12 cellular contexts compared by ENCODE assay signal in genomic region chr16:10122546-10122945, GRCh38. TPM values are rescaled to one million over a fixed set of nuclear protein-coding genes. Genes with fewer than 3 reads are reported as not detected.
DNase-seq lines count a peak whose midpoint lies in the region; ATAC-seq, FAIRE-seq and TF ChIP-seq lines count a peak whose summit lies in the region.
"Had no signal": no experiment of that assay in that cellular context is flagged by ENCODE, and none has a peak within 500 bp of the region (broad histone marks: within the 10 kb centered on the region; RNA-seq: fewer than 3 reads in every experiment).

No MANE protein-coding gene starts in this region.

- WGBS in GM12878 (ENCODE audit: insufficient coverage, insufficient replicate concordance, low lambda C conversion rate, missing lambda C conversion rate), result 32% methylated on average over 6 of the region's 6 CpGs
- no CpG with 5 or more reads among the region's 6 CpGs for WGBS in mesendoderm (ENCODE audit: extremely low coverage, insufficient coverage, low lambda C conversion rate)
- WGBS in lower leg skin, 2 donors, result 22 to 27% methylated on average over 6 of the region's 6 CpGs

- TF ChIP-seq EP300 in GM12878 (IDR thresholded peaks at IDR 0.05; ENCODE audit: borderline replicate concordance in 1 of 2, control insufficient read depth in 1 of 2, low read depth in 2 of 2, low read length in 2 of 2), result no peak

- no peak overlapping the region for H2BK5ac ChIP-seq in mesendoderm (ENCODE audit: low read length)

- H3K4me3 Mint-ChIP-seq in activated CD4-positive, alpha-beta memory T cell treated with anti-CD3 and anti-CD28 coated beads for 36 hours, result no peak overlapping the region
- H3K4me3 Mint-ChIP-seq: activated naive CD4-positive, alpha-beta T cell treated with anti-CD3 and anti-CD28 coated beads for 36 hours had no signal

- peak; percentile 21; the same call in 1 of the 3 replicates for ATAC-seq in GM12878
- ATAC-seq in HG03097 (IDR thresholded peaks at IDR 0.05; ENCODE audit: low FRiP score, unreplicated experiment), result no peak
- no peak for ATAC-seq in GM21737 (IDR thresholded peaks at IDR 0.05; ENCODE audit: unreplicated experiment)

- DNase-seq in Daoy (ENCODE audit: low read depth), result peak; percentile 42
- peak; percentile 17 for DNase-seq in Jurkat, Clone E6-1 (ENCODE audit: low read depth, low spot score)
- DNase-seq in GM12878 (ENCODE audit: low read depth, low spot score), result no peak
- peak; percentile 23 for DNase-seq in mesendoderm
- no peak for DNase-seq in lower leg skin (ENCODE audit: low spot score in 2 of 2)
- DNase-seq in activated CD4-positive, alpha-beta memory T cell treated with anti-CD3 and anti-CD28 coated beads for 36 hours, result no peak
- DNase-seq: activated CD4-positive, CD25-positive, alpha-beta regulatory T cell treated with anti-CD3 and anti-CD28 coated beads, Interleukin-2, amount 50 U/mL, for 72 hours; activated naive CD4-positive, alpha-beta T cell treated with anti-CD3 and anti-CD28 coated beads for 36 hours; islet precursor cell had no signal

- H3K36me3 ChIP-seq in GM12878 (ENCODE audit: control insufficient read depth in 2 of 2, insufficient read depth in 2 of 2, low read length in 1 of 2), result no peaks in the 10 kb centered on the region; a peak in 1 of 4 replicates
- no peaks in the 10 kb centered on the region for H3K36me3 ChIP-seq in mesendoderm (ENCODE audit: control insufficient read depth, insufficient read depth, low read length)

- H3K9me3 Mint-ChIP-seq in activated CD4-positive, alpha-beta memory T cell treated with anti-CD3 and anti-CD28 coated beads for 36 hours, result peaks cover 2% of the 10 kb centered on the region
- H3K9me3 Mint-ChIP-seq: activated naive CD4-positive, alpha-beta T cell treated with anti-CD3 and anti-CD28 coated beads for 36 hours had no signal

- no peak overlapping the region for H3K27ac Mint-ChIP-seq in activated CD4-positive, alpha-beta memory T cell treated with anti-CD3 and anti-CD28 coated beads for 36 hours
- H3K27ac Mint-ChIP-seq: activated naive CD4-positive, alpha-beta T cell treated with anti-CD3 and anti-CD28 coated beads for 36 hours had no signal

- H3K9ac ChIP-seq in GM12878 (ENCODE audit: control insufficient read depth, insufficient read depth, low read length), result no peak overlapping the region
- no peak overlapping the region for H3K9ac ChIP-seq in mesendoderm (ENCODE audit: low read length)

- H3K56ac ChIP-seq in mesendoderm (ENCODE audit: low read length), result no peak overlapping the region

- peak; percentile 26 to 31 (median 27); a peak in 4 of 6 replicates for TF ChIP-seq CTCF in GM12878 (IDR thresholded peaks at IDR 0.05 in 2 of 3, conservative IDR thresholded peaks at IDR 0.05 in 1 of 3; ENCODE audit: control insufficient read depth in 2 of 3, extremely low read depth in 1 of 3, insufficient read depth in 1 of 3, low read depth in 3 of 3, low read length in 3 of 3)
- TF ChIP-seq CTCF in lower leg skin (IDR thresholded peaks at IDR 0.05), result no peak

- H3K79me2 ChIP-seq in GM12878 (ENCODE audit: control insufficient read depth, insufficient read depth, low read length) (no peaks in the 10 kb centered on the region), mesendoderm (ENCODE audit: control insufficient read depth, insufficient read depth, low read length) (no peaks in the 10 kb centered on the region)

- no peak overlapping the region for H3K23ac ChIP-seq in mesendoderm (ENCODE audit: low read length)

- H3K9me3 ChIP-seq in GM12878 (replicated peaks; ENCODE audit: control insufficient read depth, insufficient read depth, low read length), result no peaks in the 10 kb centered on the region

- CTCF ChIA-PET in GM12878 (lab: Yijun Ruan, JAX), result interaction anchor here (0.9 to 3.0 kb wide), 9 partner anchors 9 to 475 kb away, joined by 3 to 10 read pairs (median 4); partner anchors contain the start of gene GRIN2A
- CTCF ChIA-PET in activated CD4-positive, alpha-beta memory T cell treated with anti-CD3 and anti-CD28 coated beads for 36 hours (lab: Charles Lee), result no interaction called here

- SMC1A ChIA-PET in GM12878 (lab: Charles Lee; ENCODE audit: uncharacterized antibody, unreplicated experiment), result interaction anchor here (0.6 to 2.3 kb wide), 17 partner anchors 8 to 476 kb away, joined by 3 to 11 read pairs (median 3); no protein-coding TSS in a partner anchor

- no peak overlapping the region for H2AFZ ChIP-seq in GM12878 (ENCODE audit: control insufficient read depth, low read depth, low read length)

- H4K5ac ChIP-seq in mesendoderm (ENCODE audit: low read length), result no peak overlapping the region

- no peaks in the 10 kb centered on the region for H4K20me1 ChIP-seq in GM12878 (ENCODE audit: control insufficient read depth, insufficient read depth)

- H3K27me3 Mint-ChIP-seq in activated CD4-positive, alpha-beta memory T cell treated with anti-CD3 and anti-CD28 coated beads for 36 hours, result no peaks in the 10 kb centered on the region

- no peak overlapping the region for H3K27ac ChIP-seq in GM12878 (ENCODE audit: control insufficient read depth, insufficient read depth)
- no peak overlapping the region for H3K27ac ChIP-seq in mesendoderm (ENCODE audit: low read depth, low read length)

- H3K4me1 Mint-ChIP-seq in activated CD4-positive, alpha-beta memory T cell treated with anti-CD3 and anti-CD28 coated beads for 36 hours (ENCODE audit: low read depth), result no peaks in the 10 kb centered on the region

- POLR2A ChIA-PET in GM12878 (lab: Charles Lee), result interaction anchor here (1.0 to 1.1 kb wide), 2 partner anchors 29 to 36 kb away, joined by 3 read pairs; no protein-coding TSS in a partner anchor
- POLR2A ChIA-PET in activated CD4-positive, alpha-beta memory T cell treated with anti-CD3 and anti-CD28 coated beads for 36 hours (lab: Charles Lee), result no interaction called here

- no peak overlapping the region for H2AK5ac ChIP-seq in mesendoderm (ENCODE audit: low read length)

- no peaks in the 10 kb centered on the region for H3K79me1 ChIP-seq in mesendoderm (ENCODE audit: low read length)

- RAD21 ChIA-PET in GM12878 (lab: Charles Lee; ENCODE audit: unreplicated experiment), result interaction anchor here (0.6 to 1.7 kb wide), 4 partner anchors 31 to 474 kb away, joined by 3 to 5 read pairs (median 3); no protein-coding TSS in a partner anchor

- no peak overlapping the region for H3K4me3 ChIP-seq in Jurkat, Clone E6-1 (ENCODE audit: low read length)
- no peak overlapping the region for H3K4me3 ChIP-seq in GM12878
- H3K4me3 ChIP-seq in mesendoderm (ENCODE audit: low read length), result no peak overlapping the region
- H3K4me3 ChIP-seq in lower leg skin (ENCODE audit: low read depth, poor library complexity, severe bottlenecking), result no peak overlapping the region

- TF ChIP-seq POLR2A in GM12878 (IDR thresholded peaks at IDR 0.05; ENCODE audit: low read depth, low read length) (no peak), lower leg skin (IDR thresholded peaks at IDR 0.05) (no peak)

- no peak overlapping the region for H2BK15ac ChIP-seq in mesendoderm (replicated peaks; ENCODE audit: low read depth)

- in situ Hi-C loops in GM12878 (cut with MboI), result no loop called here

- H2BK120ac ChIP-seq in mesendoderm (ENCODE audit: low read depth, low read length), result no peak overlapping the region

- H3K4me1 ChIP-seq in GM12878 (ENCODE audit: control insufficient read depth, insufficient read depth, low read length) (no peaks in the 10 kb centered on the region), mesendoderm (ENCODE audit: control insufficient read depth, low read depth, low read length) (no peaks in the 10 kb centered on the region)

- H3K36me3 Mint-ChIP-seq in activated CD4-positive, alpha-beta memory T cell treated with anti-CD3 and anti-CD28 coated beads for 36 hours, result no peaks in the 10 kb centered on the region

- H3K18ac ChIP-seq in mesendoderm (ENCODE audit: low read length), result no peak overlapping the region

- no peak overlapping the region for H3K4ac ChIP-seq in mesendoderm (ENCODE audit: low read depth, low read length)

- intact Hi-C loops in GM12878 (cut with micrococcal nuclease; ENCODE audit: unreplicated experiment) (loop anchor here (5.0 kb wide), 1 partner anchor 80 kb away; no protein-coding TSS in a partner anchor), lower leg skin (cut with DNase I; ENCODE audit: low total_unique reads) (no loop called here)
- intact Hi-C loops in activated CD4-positive, alpha-beta memory T cell treated with anti-CD3 and anti-CD28 coated beads for 36 hours (cut with micrococcal nuclease), result no loop called here

- TF ChIP-seq RAD21 in GM12878 (IDR thresholded peaks at IDR 0.05; ENCODE audit: insufficient read depth, low read depth, low read length), result peak; percentile 30

- no peaks in the 10 kb centered on the region for H3K27me3 ChIP-seq in GM12878 (replicated peaks in 1 of 2; ENCODE audit: control insufficient read depth in 2 of 2, insufficient read depth in 2 of 2, low read length in 1 of 2)
- no peaks in the 10 kb centered on the region for H3K27me3 ChIP-seq in mesendoderm (ENCODE audit: insufficient read depth, low read length, poor library complexity)

- H4K8ac ChIP-seq in mesendoderm (ENCODE audit: low read depth, low read length), result no peak overlapping the region

- no TSS peak for BruUV-seq in GM12878 (replicated peaks; lab: Mats Ljungman, UMichigan)

- peak; percentile 13 for FAIRE-seq in GM12878 (lab: Jason Lieb, UNC)
- FAIRE-seq: endometrium had no signal

- H3K4me2 ChIP-seq in GM12878 (ENCODE audit: control insufficient read depth, insufficient read depth) (no peak overlapping the region), mesendoderm (ENCODE audit: low read length) (no peak overlapping the region)

RNA-seq across cellular contexts. Expression of gene GRIN2A, which starts 59.7 kb away (rescaled TPM):
- 2.7 and 4.8 TPM in 2 replicates for total RNA-seq in Daoy (2014; rRNA removed; shearing (Covaris generic))
- not detected for polyA plus RNA-seq in Jurkat, Clone E6-1 (2012; ENCODE audit: insufficient read depth, insufficient read length)
- total RNA-seq in GM12878 (2013; cell fraction: nucleolus; rRNA removed), result 17.4 and 19.2 TPM in 2 replicates
- total RNA-seq in GM12878 (2014; rRNA removed) (7.5 and 9.4 TPM in 2 replicates), GM12878 (2014; rRNA removed; fragmentation: Illumina TruSeq; extraction: Trizol) (8.0 and 9.2 TPM in 2 replicates), GM12878 (2021) (11.2 and 13.3 TPM in 2 replicates), lower leg skin (1 to 10 TPM in 2 of 4 donors, under 1 TPM in 2; 0.30 to 1.7 (median 0.73) TPM)
- polyA plus RNA-seq in GM12878 (2011; ENCODE audit: low read depth), result 0.63 TPM
- polyA plus RNA-seq in GM12878 (2011; rRNA removed) (7.6 and 7.8 TPM in 2 replicates), GM12878 (2014; fragmentation: Illumina TruSeq; extraction: Trizol) (7.9 and 8.2 TPM in 2 replicates), GM12878 (2014; fragmentation: Nextera tagmentation; extraction: Ambion mirVana) (1 to 10 TPM; 2.4 to 2.5 TPM), GM12878 (2014; rRNA removed) (5.7 and 7.0 TPM in 2 replicates), GM12878 (2016; fragmentation: Nextera tagmentation; extraction: Ambion mirVana) (1 to 10 TPM; 4.0 TPM)
- polyA plus RNA-seq in GM12878 (2011; cell fraction: cytosol; rRNA removed), result 5.2 and 5.9 TPM in 2 replicates
- 13.5 and 14.2 TPM in 2 replicates for polyA plus RNA-seq in GM12878 (2011; cell fraction: nucleus; rRNA removed)
- polyA plus RNA-seq in GM12878 (2012), result 0.56 and 1.2 TPM in 2 replicates
- polyA minus RNA-seq in GM12878 (2011; rRNA and poly(A)+ RNA removed), result 34.1 and 43.9 TPM in 2 replicates
- 6.0 and 6.3 TPM in 2 replicates for polyA minus RNA-seq in GM12878 (2011; cell fraction: cytosol; rRNA and poly(A)+ RNA removed)
- polyA minus RNA-seq in GM12878 (2011; cell fraction: nucleus; rRNA and poly(A)+ RNA removed), result 27.1 and 40.9 TPM in 2 replicates
- 0.51 TPM for polyA plus RNA-seq in mesendoderm (2013, experiment 1 of 2)
- 0.49 TPM for polyA plus RNA-seq in mesendoderm (2013, experiment 2 of 2)
- not detected for total RNA-seq in activated CD4-positive, alpha-beta memory T cell treated with anti-CD3 and anti-CD28 coated beads for 36 hours
- total RNA-seq: activated naive CD4-positive, alpha-beta T cell treated with anti-CD3 and anti-CD28 coated beads for 36 hours had no signal

Comparison
In these comparisons a context has a peak if more than half of its experiments do, and no peak if none do; other contexts are left out.
1. DNase-seq: peak in Daoy (single experiment), Jurkat, Clone E6-1 (single experiment) and mesendoderm (single experiment); none in GM12878 (single experiment), lower leg skin (0 of 2) and activated CD4-positive, alpha-beta memory T cell treated with anti-CD3 and anti-CD28 coated beads for 36 hours (single experiment).
2. CTCF ChIP-seq: peak in GM12878 (3 of 3); none in lower leg skin (0 of 3).